ENCODE assay signal across 8 cellular contexts in genomic region chr12:91109148-91109564, GRCh38. TPM values are rescaled to one million over a fixed set of nuclear protein-coding genes. Genes with fewer than 3 reads are reported as not detected.
DNase-seq lines count a peak whose midpoint lies in the region; ATAC-seq and TF ChIP-seq lines count a peak whose summit lies in the region.

No MANE protein-coding gene starts in this region.

- H4K8ac ChIP-seq in mesenchymal stem cell (ENCODE audit: low read length) = no peak overlapping the region

- H3K27me3 ChIP-seq in dorsolateral prefrontal cortex = no peaks in the 10 kb centered on the region
- H3K27me3 ChIP-seq in mesenchymal stem cell (ENCODE audit: control insufficient read depth in 1 of 2, insufficient read depth in 1 of 2, low read length in 2 of 2) = no peaks in the 10 kb centered on the region
- peaks cover 0 to 7% (median 0%) of the 10 kb centered on the region in 5 donors for H3K27me3 ChIP-seq in subcutaneous abdominal adipose tissue (ENCODE audit: control insufficient read depth in 5 of 5, insufficient read depth in 4 of 5, low read length in 5 of 5)

- H2BK5ac ChIP-seq in mesenchymal stem cell (ENCODE audit: low read depth, low read length, poor library complexity, severe bottlenecking) = no peak overlapping the region

- H3K79me1 ChIP-seq in mesenchymal stem cell (replicated peaks; ENCODE audit: low read length, poor library complexity, severe bottlenecking) = no peaks in the 10 kb centered on the region

- WGBS in mesenchymal stem cell = 4% methylated on average over 6 of the region's 7 CpGs

- peak; percentile 75 for ATAC-seq in GM21723 (IDR thresholded peaks at IDR 0.05; ENCODE audit: unreplicated experiment)

- H2BK15ac ChIP-seq in mesenchymal stem cell (ENCODE audit: low read depth, poor library complexity, severe bottlenecking) = no peak overlapping the region

- H3K27ac ChIP-seq in dorsolateral prefrontal cortex = no peak overlapping the region
- H3K27ac ChIP-seq in mesenchymal stem cell (ENCODE audit: low read length, poor library complexity, severe bottlenecking) = no peak overlapping the region
- no peak overlapping the region for H3K27ac ChIP-seq in subcutaneous abdominal adipose tissue (ENCODE audit: low read depth, low read length)

- H3K4me2 ChIP-seq in mesenchymal stem cell (ENCODE audit: low read length, poor library complexity, severe bottlenecking) = no peak overlapping the region

- no peak overlapping the region for H2BK12ac ChIP-seq in mesenchymal stem cell (ENCODE audit: low read length in 2 of 2)

- H4K91ac ChIP-seq in mesenchymal stem cell (ENCODE audit: low read length) = no peak overlapping the region

- TF ChIP-seq CTCF in GM12865 (IDR thresholded peaks at IDR 0.05; ENCODE audit: insufficient read depth, low read depth, low read length, missing control alignments) (peak; percentile 75), dorsolateral prefrontal cortex (IDR thresholded peaks at IDR 0.05 in 54 of 56, conservative IDR thresholded peaks at IDR 0.05 in 2 of 56; ENCODE audit: low read depth in 1 of 56, partially characterized antibody in 56 of 56) (peak in 53 of 56 donors; percentile 12 to 66 (median 47))

- no peaks in the 10 kb centered on the region for H3K36me3 ChIP-seq in mesenchymal stem cell (ENCODE audit: control insufficient read depth in 1 of 2, insufficient read depth in 2 of 2, low read depth in 1 of 2, low read length in 2 of 2)
- H3K36me3 ChIP-seq in subcutaneous abdominal adipose tissue (ENCODE audit: control insufficient read depth in 5 of 5, insufficient read depth in 5 of 5, low read length in 5 of 5) = no peaks in the 10 kb centered on the region

- H3K9ac ChIP-seq in mesenchymal stem cell (ENCODE audit: low read length) = peak overlapping the region; percentile 94
- H3K9ac ChIP-seq in subcutaneous abdominal adipose tissue (ENCODE audit: low read length in 5 of 5) = no peak overlapping the region

- DNase-seq in GM12865 (ENCODE audit: low read depth) = peak; percentile 73
- peak; percentile 51 to 64 for DNase-seq in Kasumi-1 (lab: John Stamatoyannopoulos, UW)
- peak; percentile 56 for DNase-seq in SW480 (ENCODE audit: low spot score)
- peak in 4 of 10 donors; percentile 22 to 45 (median 31) for DNase-seq in dorsolateral prefrontal cortex
- DNase-seq in mesenchymal stem cell = peak; percentile 83
- DNase-seq in cerebellar nuclear complex (lab: John Stamatoyannopoulos, UW) = no peak

- no peak overlapping the region for H3K4ac ChIP-seq in mesenchymal stem cell (ENCODE audit: low read depth in 1 of 2, low read length in 2 of 2)

- H2AK5ac ChIP-seq in mesenchymal stem cell (ENCODE audit: low read length, severe bottlenecking) = no peak overlapping the region

- intact Hi-C loops in dorsolateral prefrontal cortex (cut with DNase I) = no loop called here

- H2AFZ ChIP-seq in mesenchymal stem cell (ENCODE audit: low read depth, low read length) = no peak overlapping the region

- H3K4me1 ChIP-seq in mesenchymal stem cell (ENCODE audit: control insufficient read depth, insufficient read depth, low read depth, low read length) (no peaks in the 10 kb centered on the region), subcutaneous abdominal adipose tissue (ENCODE audit: control insufficient read depth in 5 of 5, insufficient read depth in 5 of 5, low read length in 5 of 5) (no peaks in the 10 kb centered on the region)

- no peak overlapping the region for H3K23ac ChIP-seq in mesenchymal stem cell (ENCODE audit: low read length in 2 of 2)

- H3K4me3 ChIP-seq in GM12865 (ENCODE audit: low read depth, low read length) (no peak overlapping the region), dorsolateral prefrontal cortex (no peak overlapping the region), mesenchymal stem cell (ENCODE audit: insufficient read depth in 1 of 2, low read depth in 1 of 2, low read length in 2 of 2) (peak overlapping the region in 1 of 2 experiments; percentile 77), subcutaneous abdominal adipose tissue (ENCODE audit: low read depth in 1 of 5, low read length in 5 of 5) (peak overlapping the region; percentile 11 to 74 (median 36))

- H3K18ac ChIP-seq in mesenchymal stem cell (ENCODE audit: low read depth in 1 of 2, low read length in 2 of 2) = no peak overlapping the region

- H3K9me3 ChIP-seq in mesenchymal stem cell (ENCODE audit: control insufficient read depth, low read length) (no peaks in the 10 kb centered on the region), subcutaneous abdominal adipose tissue (ENCODE audit: control insufficient read depth in 5 of 5, low read length in 5 of 5) (no peaks in the 10 kb centered on the region)

- H2BK120ac ChIP-seq in mesenchymal stem cell (ENCODE audit: low read depth, low read length) = no peak overlapping the region

- no peak overlapping the region for H3K14ac ChIP-seq in mesenchymal stem cell (ENCODE audit: low read length in 2 of 2)

RNA-seq across cellular contexts. Expression of gene LUM, which starts 2.1 kb away (rescaled TPM):
- 1 to 10 TPM in 64 of 120 experiments, under 1 TPM in 46, not detected in 10; 0.23 to 4.6 (median 1.2) TPM for total RNA-seq in dorsolateral prefrontal cortex
- polyA plus RNA-seq in mesenchymal stem cell (2013, experiment 1 of 2) = 1,035 TPM
- 1,084 TPM for polyA plus RNA-seq in mesenchymal stem cell (2013, experiment 2 of 2)

RNA-seq across cellular contexts. Expression of gene KERA, which starts 51.3 kb away (rescaled TPM):
- under 1 TPM in 2 of 120 experiments, not detected in 118; 0.32 to 0.52 TPM for total RNA-seq in dorsolateral prefrontal cortex
- polyA plus RNA-seq in mesenchymal stem cell (2013, experiment 1 of 2) = 0.01 TPM
- polyA plus RNA-seq in mesenchymal stem cell (2013, experiment 2 of 2) = not detected

Comparison
In these comparisons a context has a peak if more than half of its experiments do, and no peak if none do; other contexts are left out.
1. DNase-seq: peak in GM12865 (single experiment), Kasumi-1 (2 of 2), SW480 (single experiment) and mesenchymal stem cell (single experiment); none in cerebellar nuclear complex (0 of 2).
2. H3K4me3 ChIP-seq: peak in subcutaneous abdominal adipose tissue (5 of 5); none in GM12865 (single experiment) and dorsolateral prefrontal cortex (0 of 59).